In genomic region chr10:97596101-97597055, GRCh38 we compare ENCODE assay signal across 7 cellular contexts. TPM values are rescaled to one million over a fixed set of nuclear protein-coding genes. Genes with fewer than 3 reads are reported as not detected.
DNase-seq lines count a peak whose midpoint lies in the region; ATAC-seq and TF ChIP-seq lines count a peak whose summit lies in the region.
"Had no signal": no experiment of that assay in that cellular context is flagged by ENCODE, and none has a peak within 500 bp of the region (broad histone marks: within the 10 kb centered on the region; RNA-seq: fewer than 3 reads in every experiment).

No MANE protein-coding gene starts in this region.

- CTCF ChIA-PET in AG04449 (lab: Yijun Ruan, JAX): interaction anchor here (0.8 to 4.3 kb wide), 9 partner anchors 9 to 190 kb away, joined by 3 to 35 read pairs (median 4); partner anchors contain the start of genes ANKRD2 and HOGA1
- CTCF ChIA-PET in WTC11 (lab: Charles Lee): interaction anchor here (0.8 to 1.3 kb wide), 4 partner anchors 16 to 132 kb away, joined by 3 to 5 read pairs (median 4); no protein-coding TSS in a partner anchor

- no peaks in the 10 kb centered on the region for H3K36me3 Mint-ChIP-seq in WTC11

- H3K4me3 ChIP-seq in AG04449 (ENCODE audit: low read depth, low read length): no peak overlapping the region

- H3K27ac Mint-ChIP-seq in WTC11: 0 out of 2 replicates have a peak overlapping the region, but pooled peaks have one; percentile 69
- H3K27ac Mint-ChIP-seq: CD4-positive, alpha-beta T cell had no signal

- TF ChIP-seq CTCF in AG04449 (IDR thresholded peaks at IDR 0.05; ENCODE audit: insufficient read depth, low read length, missing control alignments) (no peak), WTC11 (IDR thresholded peaks at IDR 0.05) (no peak)

- H3K4me1 Mint-ChIP-seq in WTC11: no peaks in the 10 kb centered on the region; the same call in 1 of the 2 replicates

- H3K4me3 Mint-ChIP-seq in WTC11: no peak overlapping the region
- H3K4me3 Mint-ChIP-seq: CD4-positive, alpha-beta T cell had no signal

- ATAC-seq in WTC11: no peak

- POLR2A ChIA-PET in AG04449 (lab: Yijun Ruan, JAX): interaction anchor here (0.6 kb wide), 3 partner anchors 10 to 117 kb away, joined by 3 read pairs; no protein-coding TSS in a partner anchor
- POLR2A ChIA-PET in WTC11 (lab: Charles Lee): interaction anchor here (0.7 kb wide), 1 partner anchor 13 kb away, joined by 3 read pairs; the partner anchor contains the start of gene HOGA1

- DNase-seq in AG04449 (ENCODE audit: low read depth, low spot score): peak; percentile 53
- no peak for DNase-seq in WTC11 (ENCODE audit: low spot score)
- peak; percentile 97 for DNase-seq in kidney tubule cell (ENCODE audit: low spot score)
- no peak for DNase-seq in DMS114 treated with DMSO at 0.1 percent for 48 hours (lab: John Stamatoyannopoulos, UW; ENCODE audit: unreplicated experiment)
- DNase-seq in activated CD8-positive, alpha-beta memory T cell treated with anti-CD3 and anti-CD28 coated beads for 24 hours: no peak
- no peak for DNase-seq in cerebellar cortex (ENCODE audit: low spot score)
- DNase-seq: CD4-positive, alpha-beta T cell had no signal

- no peaks in the 10 kb centered on the region for H3K9me3 Mint-ChIP-seq in WTC11
- H3K9me3 Mint-ChIP-seq: CD4-positive, alpha-beta T cell had no signal

- H3K27me3 Mint-ChIP-seq in WTC11 (ENCODE audit: low read depth): no peaks in the 10 kb centered on the region
- H3K27me3 Mint-ChIP-seq: CD4-positive, alpha-beta T cell had no signal

TF ChIP-seq in WTC11, 78 proteins besides CTCF, POLR2A, EP300 and RAD21:
- TF ChIP-seq NFATC4 (CRISPR knock-in tag; IDR thresholded peaks at IDR 0.05) (no peak), IRF2 (CRISPR knock-in tag; IDR thresholded peaks at IDR 0.05; ENCODE audit: borderline replicate concordance, low read depth) (no peak), NFE2L1 (CRISPR knock-in tag; IDR thresholded peaks at IDR 0.05) (no peak), FOXP4 (CRISPR knock-in tag; IDR thresholded peaks at IDR 0.05) (no peak), FOXP1 (CRISPR knock-in tag; IDR thresholded peaks at IDR 0.05; ENCODE audit: borderline replicate concordance) (no peak), SMAD3 (CRISPR knock-in tag; IDR thresholded peaks at IDR 0.05; ENCODE audit: borderline replicate concordance) (no peak), GRHL2 (CRISPR knock-in tag; IDR thresholded peaks at IDR 0.05; ENCODE audit: insufficient replicate concordance, severe bottlenecking) (no peak), PRRX2 (CRISPR knock-in tag; IDR thresholded peaks at IDR 0.05) (no peak), E2F5 (CRISPR knock-in tag; IDR thresholded peaks at IDR 0.05) (no peak), ZNF423 (CRISPR knock-in tag; IDR thresholded peaks at IDR 0.05) (no peak), RORB (CRISPR knock-in tag; IDR thresholded peaks at IDR 0.05) (no peak)

RNA-seq across cellular contexts. Expression of gene C10orf62, which starts 6.9 kb away (rescaled TPM):
- 0.21 to 0.34 TPM in 2 of 3 replicates, not detected in the other for total RNA-seq in WTC11 (2021)
- total RNA-seq: CD4-positive, alpha-beta T cell had no signal

RNA-seq across cellular contexts. Expression of gene HOGA1, which starts 12.2 kb away (rescaled TPM):
- total RNA-seq in WTC11 (2021): 0.15 to 0.62 TPM (median 0.55 TPM) in 3 replicates
- total RNA-seq: CD4-positive, alpha-beta T cell had no signal

RNA-seq across cellular contexts. Expression of gene ANKRD2, which starts 23.8 kb away (rescaled TPM):
- not detected in 3 replicates for total RNA-seq in WTC11 (2021)
- total RNA-seq: CD4-positive, alpha-beta T cell had no signal

RNA-seq across cellular contexts. Expression of gene MORN4, which starts 36.9 kb away (rescaled TPM):
- total RNA-seq in WTC11 (2021): 21.8 to 27.1 TPM (median 24.0 TPM) in 3 replicates

RNA-seq across cellular contexts. Expression of gene PI4K2A, which starts 44.1 kb away (rescaled TPM):
- total RNA-seq in WTC11 (2021): 18.6 to 19.6 TPM (median 19.5 TPM) in 3 replicates

Comparison
In these comparisons a context has a peak if more than half of its experiments do, and no peak if none do; other contexts are left out.
1. DNase-seq: peak in AG04449 (single experiment) and kidney tubule cell (single experiment); none in WTC11 (single experiment), DMS114 treated with DMSO at 0.1 percent for 48 hours (single experiment), activated CD8-positive, alpha-beta memory T cell treated with anti-CD3 and anti-CD28 coated beads for 24 hours (single experiment) and cerebellar cortex (single experiment).